ENCODE assay signal across 1 cellular context in genomic region chr9:7123743-7124142, GRCh38.
TF ChIP-seq lines count a peak whose summit lies in the region.

No MANE protein-coding gene starts in this region.

TF ChIP-seq in HCT116, 20 proteins besides CTCF, POLR2A, EP300 and RAD21 (continued from another document):
- TF ChIP-seq SP1 (IDR thresholded peaks at IDR 0.05; ENCODE audit: low read depth), result no peak
- TF ChIP-seq YY1 (IDR thresholded peaks at IDR 0.05; ENCODE audit: extremely low read depth, insufficient replicate concordance, low read depth, low read length), result no peak
- TF ChIP-seq ZNF274 (IDR thresholded peaks at IDR 0.05; ENCODE audit: low read depth, low read length), result no peak
